In genomic region chr19:55186080-55186479, GRCh38 we compare ENCODE assay signal across 26 cellular contexts. TPM values are rescaled to one million over a fixed set of nuclear protein-coding genes. Genes with fewer than 3 reads are reported as not detected.
DNase-seq lines count a peak whose midpoint lies in the region; ATAC-seq and TF ChIP-seq lines count a peak whose summit lies in the region.
"Had no signal": no experiment of that assay in that cellular context is flagged by ENCODE, and none has a peak within 500 bp of the region (broad histone marks: within the 10 kb centered on the region; RNA-seq: fewer than 3 reads in every experiment).

No MANE protein-coding gene starts in this region.

- peak; percentile 10 for ATAC-seq in left colon
- ATAC-seq in GM18498 (IDR thresholded peaks at IDR 0.05; ENCODE audit: unreplicated experiment): no peak
- ATAC-seq: GM12878 had no signal

- H2AFZ ChIP-seq in neuronal stem cell (ENCODE audit: low read length): no peak overlapping the region

- H3K18ac ChIP-seq in neuronal stem cell (ENCODE audit: low read length): no peak overlapping the region

- H4K8ac ChIP-seq in neuronal stem cell (ENCODE audit: low read depth, low read length): no peak overlapping the region

- CTCF ChIA-PET in RWPE1 (lab: Yijun Ruan, JAX): no interaction called here

- H3K27ac ChIP-seq in RWPE1: peak overlapping the region; percentile 45
- H3K27ac ChIP-seq in neuronal stem cell (replicated peaks; ENCODE audit: low read length): no peak overlapping the region
- no peak overlapping the region for H3K27ac ChIP-seq in substantia nigra (ENCODE audit: low read depth, low read length, poor library complexity, severe bottlenecking)
- H3K27ac ChIP-seq: BLaER1 had no signal

- no peak overlapping the region for H3K4me3 ChIP-seq in neuronal stem cell (ENCODE audit: low read length in 2 of 2)
- H3K4me3 ChIP-seq: BLaER1, GM12878 had no signal

- H3K27me3 ChIP-seq in neuronal stem cell (ENCODE audit: control insufficient read depth in 3 of 3, insufficient read depth in 3 of 3, low read depth in 1 of 3, low read length in 3 of 3): peaks cover 0 to 29% (median 11%) of the 10 kb centered on the region in 3 experiments
- H3K27me3 ChIP-seq: BE2C had no signal

- intact Hi-C loops in left colon (cut with DNase I, micrococcal nuclease): no loop called here

- no peak overlapping the region for H2BK120ac ChIP-seq in neuronal stem cell (ENCODE audit: low read depth, low read length)

- no peak overlapping the region for H4K91ac ChIP-seq in neuronal stem cell (ENCODE audit: low read depth, low read length, poor library complexity)

- H3K9ac ChIP-seq in neuronal stem cell (ENCODE audit: low read depth, low read length, poor library complexity): no peak overlapping the region
- H3K9ac ChIP-seq: BLaER1 had no signal

- no CpG with 5 or more reads among the region's 12 CpGs for WGBS in neuronal stem cell (ENCODE audit: extremely low coverage in 2 of 2, insufficient read length in 2 of 2, insufficient replicate concordance in 1 of 2), 2 donors

- no peak overlapping the region for H3K23ac ChIP-seq in neuronal stem cell (ENCODE audit: low read depth, low read length, poor library complexity)

- H3K9me3 ChIP-seq in neuronal stem cell (replicated peaks in 1 of 2; ENCODE audit: control insufficient read depth in 2 of 2, insufficient read depth in 1 of 2, low read depth in 1 of 2, low read length in 2 of 2): no peaks in the 10 kb centered on the region
- H3K9me3 ChIP-seq: BLaER1 had no signal

- H3K4me2 ChIP-seq in neuronal stem cell (ENCODE audit: insufficient read depth, low read length, poor library complexity, severe bottlenecking): no peak overlapping the region
- H3K4me2 ChIP-seq: BLaER1 had no signal

- POLR2A ChIA-PET in RWPE1 (lab: Yijun Ruan, JAX; ENCODE audit: low non-redundant PET): no interaction called here

- no peak for TF ChIP-seq CTCF in RWPE1 (conservative IDR thresholded peaks at IDR 0.05; ENCODE audit: low read depth)

- H3K4ac ChIP-seq in neuronal stem cell (ENCODE audit: low read length): no peak overlapping the region

- no peaks in the 10 kb centered on the region for H3K36me3 ChIP-seq in neuronal stem cell (replicated peaks in 1 of 2; ENCODE audit: control insufficient read depth in 2 of 2, insufficient read depth in 2 of 2, low read length in 2 of 2)
- H3K36me3 ChIP-seq: BE2C, BLaER1 had no signal

- peaks cover 0 to 2% of the 10 kb centered on the region in 2 donors for H3K4me1 ChIP-seq in neuronal stem cell (ENCODE audit: control insufficient read depth in 2 of 2, insufficient read depth in 1 of 2, low read depth in 1 of 2, low read length in 2 of 2)
- H3K4me1 ChIP-seq: BE2C had no signal

- peak overlapping the region; percentile 36 for H2AK5ac ChIP-seq in neuronal stem cell (ENCODE audit: low read depth, low read length)

- H2BK15ac ChIP-seq in neuronal stem cell (ENCODE audit: low read length): no peak overlapping the region

- no peak overlapping the region for H3K14ac ChIP-seq in neuronal stem cell (ENCODE audit: low read length)

- no peaks in the 10 kb centered on the region for H3K79me1 ChIP-seq in neuronal stem cell (ENCODE audit: low read depth, low read length)

- no peak overlapping the region for H2BK12ac ChIP-seq in neuronal stem cell (ENCODE audit: low read length)

- no peak overlapping the region for H2BK5ac ChIP-seq in neuronal stem cell (ENCODE audit: low read length)

- DNase-seq in RWPE1 (ENCODE audit: low spot score): no peak
- no peak for DNase-seq in left colon
- no peak for DNase-seq in neuronal stem cell (ENCODE audit: low spot score)
- DNase-seq in NCI-H526 (lab: John Stamatoyannopoulos, UW): no peak
- no peak for DNase-seq in substantia nigra (lab: John Stamatoyannopoulos, UW)
- DNase-seq: 8988T; ACHN; BE2C; C1 segment of cervical spinal cord; CD4-positive, alpha-beta memory T cell; CD4-positive, CD25-positive, alpha-beta regulatory T cell; CD8-positive, alpha-beta memory T cell; COR-L47; DMS 273 treated with DMSO at 0.1 percent for 48 hours; DMS153; DMS53; DMS79; DND-41; EL; GDM1 had no signal

RNA-seq across cellular contexts. Expression of gene SYT5, which starts 6.0 kb away (rescaled TPM):
- 1 to 10 TPM in 1 of 2 donors, under 1 TPM in 1; 0.64 to 1.9 TPM for total RNA-seq in left colon
- polyA plus RNA-seq in neuronal stem cell (2013, experiment 1 of 2): 0.14 TPM
- 0.26 TPM for polyA plus RNA-seq in neuronal stem cell (2013, experiment 2 of 2)
- total RNA-seq: A673; CD4-positive, alpha-beta memory T cell; CD8-positive, alpha-beta memory T cell; Daoy; GM12878 had no signal
- polyA plus RNA-seq: CD14-positive monocyte had no signal

RNA-seq across cellular contexts. Expression of gene DNAAF3, which starts 19.7 kb away (rescaled TPM):
- 1 to 10 TPM in 1 of 2 donors, under 1 TPM in 1; 0.79 to 2.6 TPM for total RNA-seq in left colon
- 6.3 TPM for polyA plus RNA-seq in neuronal stem cell (2013, experiment 1 of 2)
- polyA plus RNA-seq in neuronal stem cell (2013, experiment 2 of 2): 6.0 TPM
- total RNA-seq: CD4-positive, alpha-beta memory T cell; CD4-positive, CD25-positive, alpha-beta regulatory T cell; GM12878 had no signal
- polyA plus RNA-seq: CD4-positive, CD25-positive, alpha-beta regulatory T cell; CD8-positive, alpha-beta memory T cell; GM12878 had no signal

RNA-seq across cellular contexts. Expression of gene PTPRH, which starts 23.2 kb away (rescaled TPM):
- total RNA-seq in left colon: 100 to 1,000 TPM in 1 of 2 donors, 10 to 100 TPM in 1; 95.7 to 104 TPM
- polyA plus RNA-seq in neuronal stem cell (2013, experiment 1 of 2): 0.29 TPM
- polyA plus RNA-seq in neuronal stem cell (2013, experiment 2 of 2): 0.17 TPM
- total RNA-seq: CD4-positive, alpha-beta memory T cell; CD4-positive, CD25-positive, alpha-beta regulatory T cell; CD8-positive, alpha-beta memory T cell had no signal
- polyA plus RNA-seq: CD4-positive, alpha-beta memory T cell; CD4-positive, CD25-positive, alpha-beta regulatory T cell; CD8-positive, alpha-beta memory T cell; GM12878 had no signal

RNA-seq across cellular contexts. Expression of gene TNNI3, which starts 28.5 kb away (rescaled TPM):
- total RNA-seq in left colon: 1 to 10 TPM in 1 of 2 donors, not detected in 1; 1.1 TPM
- polyA plus RNA-seq in neuronal stem cell (2013, experiment 1 of 2): 38.0 TPM
- polyA plus RNA-seq in neuronal stem cell (2013, experiment 2 of 2): 36.6 TPM
- total RNA-seq: CD4-positive, alpha-beta memory T cell; CD4-positive, CD25-positive, alpha-beta regulatory T cell; CD8-positive, alpha-beta memory T cell; GM12878 had no signal
- polyA plus RNA-seq: CD4-positive, alpha-beta memory T cell; CD4-positive, CD25-positive, alpha-beta regulatory T cell; CD8-positive, alpha-beta memory T cell; GM12878 had no signal

RNA-seq across cellular contexts. Expression of gene TNNT1, which starts 37.1 kb away (rescaled TPM):
- under 1 TPM; 0.40 to 0.70 TPM for total RNA-seq in left colon
- 81.1 TPM for polyA plus RNA-seq in neuronal stem cell (2013, experiment 1 of 2)
- 76.8 TPM for polyA plus RNA-seq in neuronal stem cell (2013, experiment 2 of 2)
- total RNA-seq: CD4-positive, alpha-beta memory T cell; CD4-positive, CD25-positive, alpha-beta regulatory T cell; CD8-positive, alpha-beta memory T cell had no signal
- polyA plus RNA-seq: CD4-positive, alpha-beta memory T cell; CD4-positive, CD25-positive, alpha-beta regulatory T cell; CD8-positive, alpha-beta memory T cell had no signal
